ENCODE assay signal across 22 cellular contexts in genomic region chr10:70166394-70166793, GRCh38.
"Had no signal": no experiment of that assay in that cellular context is flagged by ENCODE, and none has a peak within 500 bp of the region (broad histone marks: within the 10 kb centered on the region; RNA-seq: fewer than 3 reads in every experiment).

No MANE protein-coding gene starts in this region.

- H3K36me3 Mint-ChIP-seq: natural killer cell had no signal

- H3K4me1 ChIP-seq: prostate gland had no signal

- ATAC-seq: heart left ventricle; left lobe of liver; mucosa of descending colon; natural killer cell; sciatic nerve; stimulated activated memory B cell treated with anti-CD40 and anti-IgM and Interleukin-4, amounts not matched to agents 10 μg/mL and 1 μg/mL and 100 μg/mL, for 72 hours had no signal

- H3K27me3 ChIP-seq: adrenal gland, heart left ventricle, spleen, suprapubic skin had no signal

- H3K27me3 Mint-ChIP-seq: stimulated activated memory B cell treated with anti-CD40 and anti-IgM and Interleukin-4, amounts not matched to agents 10 μg/mL and 1 μg/mL and 100 μg/mL, for 72 hours had no signal

- FAIRE-seq: islet of Langerhans had no signal

- H3K4me3 ChIP-seq: adrenal gland, coronary artery, heart left ventricle, mucosa of descending colon, prostate gland, spleen, suprapubic skin had no signal

- H3K36me3 ChIP-seq: prostate gland had no signal

- H3K9me3 Mint-ChIP-seq: natural killer cell; stimulated activated memory B cell treated with anti-CD40 and anti-IgM and Interleukin-4, amounts not matched to agents 10 μg/mL and 1 μg/mL and 100 μg/mL, for 72 hours had no signal

- H3K4me3 Mint-ChIP-seq: stimulated activated memory B cell treated with anti-CD40 and anti-IgM and Interleukin-4, amounts not matched to agents 10 μg/mL and 1 μg/mL and 100 μg/mL, for 72 hours had no signal

- DNase-seq: activated gamma-delta T cell; activated T-cell treated with anti-CD3 and anti-CD28 coated beads for 4 hours; adrenal gland; caudate nucleus; effector CD4-positive, alpha-beta T cell; foreskin melanocyte; heart left ventricle; mammary epithelial cell; mucosa of descending colon; natural killer cell; nucleus accumbens; spleen; stimulated activated CD4-positive, alpha-beta T cell treated with anti-CD3 and anti-CD28 coated beads, Interleukin-1b, Interleukin-23, amount 100 ng/mL, for 48 hours; T-helper 9 cell had no signal

- H3K27ac Mint-ChIP-seq: stimulated activated memory B cell treated with anti-CD40 and anti-IgM and Interleukin-4, amounts not matched to agents 10 μg/mL and 1 μg/mL and 100 μg/mL, for 72 hours had no signal

- H3K27ac ChIP-seq: adrenal gland, coronary artery, heart left ventricle, prostate gland, spleen, suprapubic skin, VCaP had no signal

- H3K9me3 ChIP-seq: adrenal gland, heart left ventricle, mucosa of descending colon, prostate gland, spleen, suprapubic skin had no signal
